18 cellular contexts compared by ENCODE assay signal in the genomic region with DNA sequence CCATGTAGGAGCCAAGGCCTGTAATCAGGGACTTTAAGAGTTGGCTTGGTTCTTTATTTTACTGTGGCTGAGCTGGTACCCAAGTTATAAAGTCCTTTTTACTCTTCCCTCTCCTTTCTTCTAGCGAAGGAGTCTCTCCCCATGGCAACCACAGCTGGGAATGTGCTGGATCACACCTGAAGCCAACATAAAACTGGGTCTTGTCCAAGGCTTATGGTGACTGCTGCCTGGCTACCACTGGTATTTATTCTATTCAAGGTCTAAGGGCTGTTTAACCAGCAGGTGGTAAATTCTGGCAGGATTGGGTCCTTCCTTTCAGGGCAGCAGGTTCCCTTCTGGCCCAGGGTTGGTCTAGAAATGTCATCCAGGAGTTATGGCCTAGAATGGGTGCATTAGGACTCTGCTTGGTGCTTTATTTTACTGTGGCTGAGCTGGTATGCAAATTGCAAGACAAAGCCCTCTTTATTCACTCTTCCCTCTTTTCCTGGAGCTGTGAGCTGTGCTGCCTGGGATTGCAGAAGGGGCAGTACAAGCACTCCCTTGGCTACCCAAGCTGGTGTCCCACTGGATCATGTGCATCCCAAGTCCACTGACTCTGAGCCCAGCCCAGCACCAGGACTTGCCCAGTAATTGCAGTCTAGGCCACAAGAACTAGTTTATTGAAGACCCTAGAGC. TPM values are rescaled to one million over a fixed set of nuclear protein-coding genes. Genes with fewer than 3 reads are reported as not detected.
DNase-seq lines count a peak whose midpoint lies in the region; ATAC-seq lines count a peak whose summit lies in the region.
"Had no signal": no experiment of that assay in that cellular context is flagged by ENCODE, and none has a peak within 500 bp of the region (broad histone marks: within the 10 kb centered on the region; RNA-seq: fewer than 3 reads in every experiment).

No MANE protein-coding gene starts in this region.

- ATAC-seq in GM18511 (IDR thresholded peaks at IDR 0.05; ENCODE audit: unreplicated experiment) = no peak
- no peak for ATAC-seq in HG02642 (IDR thresholded peaks at IDR 0.05; ENCODE audit: poor library complexity, unreplicated experiment)
- ATAC-seq: CD8-positive, alpha-beta T cell; HepG2; natural killer cell treated with Interleukin-12 subunit alpha and Interleukin-12 subunit beta and Interleukin-15 and Interleukin-18, amount 100 ng/mL, for 72 hours; Right ventricle myocardium inferior had no signal

- peak; percentile 55 for DNase-seq in NCI-H69 (lab: John Stamatoyannopoulos, UW)
- peak; percentile 26 for DNase-seq in myocyte (ENCODE audit: low read depth)
- no peak for DNase-seq in cortex of kidney (lab: John Stamatoyannopoulos, UW)
- DNase-seq in NOMO-1 treated with DMSO at 0.1 percent for 48 hours (lab: John Stamatoyannopoulos, UW; ENCODE audit: unreplicated experiment) = no peak
- DNase-seq: activated CD4-positive, alpha-beta T cell treated with anti-CD3 and anti-CD28 coated beads, Interleukin-2, amount 10 ng/mL, durations not matched to agents 24 days and 14 days; activated naive CD4-positive, alpha-beta T cell; CD8-positive, alpha-beta T cell; DMS79; lower lobe of right lung; NCI-H1694 treated with DMSO at 0.1 percent for 48 hours had no signal

- H3K4me2 ChIP-seq in BLaER1 = peak overlapping the region; percentile 47

- H3K9me3 ChIP-seq in BLaER1 = peaks cover 32% of the 10 kb centered on the region

- no peaks in the 10 kb centered on the region for H3K36me3 ChIP-seq in BLaER1

- H3K27me3 ChIP-seq in BLaER1 = no peaks in the 10 kb centered on the region
- H3K27me3 ChIP-seq: tibial nerve had no signal

- no peaks in the 10 kb centered on the region for H4K20me1 ChIP-seq in BLaER1

- H3K4me3 ChIP-seq in BLaER1 = no peak overlapping the region
- H3K4me3 ChIP-seq: lower lobe of right lung, tibial nerve had no signal

- no peak overlapping the region for H3K9ac ChIP-seq in BLaER1

- H3K4me1 ChIP-seq in BLaER1 = peaks cover 12% of the 10 kb centered on the region
- H3K4me1 ChIP-seq: tibial nerve had no signal

- H3K27ac ChIP-seq in BLaER1 (peak overlapping the region; percentile 11; the same call in 1 of the 2 replicates), cingulate gyrus (ENCODE audit: low read depth, low read length) (peak overlapping the region; percentile 92)
- H3K27ac ChIP-seq: lower lobe of right lung, tibial nerve had no signal

RNA-seq across cellular contexts. Expression of gene SLC22A15, which starts 26.6 kb away (rescaled TPM):
- total RNA-seq in myocyte = 13.8 and 18.4 TPM in 2 replicates
- polyA plus RNA-seq in myocyte (2012) = 9.8 TPM

Comparison
In these comparisons a context has a peak if more than half of its experiments do, and no peak if none do; other contexts are left out.
1. DNase-seq: peak in NCI-H69 (single experiment) and myocyte (single experiment); none in cortex of kidney (single experiment) and NOMO-1 treated with DMSO at 0.1 percent for 48 hours (single experiment).